ENCODE assay signal across 8 cellular contexts in the genomic region with DNA sequence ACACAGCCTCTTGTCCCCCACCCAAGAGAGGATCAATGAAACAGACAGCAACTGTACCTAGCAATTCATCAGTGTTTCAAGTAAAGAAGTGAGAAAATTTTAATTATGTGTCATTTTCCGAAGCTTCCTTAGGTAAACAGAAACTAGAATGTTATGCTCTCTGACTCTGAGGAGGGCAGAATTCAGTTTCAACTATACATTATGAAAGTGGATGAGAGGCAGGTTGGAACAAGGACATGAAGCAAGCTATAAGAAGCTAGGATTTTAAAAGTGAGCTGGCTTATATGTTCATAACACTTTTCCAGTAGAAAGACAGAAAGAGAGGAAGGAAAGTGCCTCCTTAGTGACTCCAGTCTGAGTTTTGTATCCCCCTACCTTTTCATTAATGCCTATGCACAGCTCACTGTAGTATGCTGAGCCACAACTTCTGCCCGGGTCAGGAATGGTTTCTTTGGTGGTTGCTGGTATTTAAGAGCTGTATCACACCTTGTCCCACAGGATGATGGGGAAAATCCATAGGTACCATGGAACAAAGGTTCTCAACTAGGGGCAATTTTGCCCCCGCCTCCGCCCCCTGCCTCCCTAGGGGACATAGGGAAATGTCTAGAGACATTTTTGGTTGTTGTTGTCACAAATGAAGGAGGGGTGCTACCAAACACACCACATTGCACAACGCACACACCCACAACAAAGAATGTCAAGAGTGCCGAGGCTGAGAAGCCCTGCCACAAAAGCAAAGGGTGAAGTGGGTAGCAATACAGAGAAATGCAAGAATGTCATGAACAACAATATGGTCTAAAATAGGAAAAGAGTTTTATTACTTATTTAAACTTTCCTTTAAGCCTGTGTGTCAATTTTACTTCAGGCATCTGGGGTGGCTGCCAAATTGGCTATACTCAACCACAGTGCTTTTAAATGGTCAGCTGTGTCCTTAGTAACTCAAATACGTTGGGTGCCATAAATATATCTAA.
A peak's percentile ranks its signal among the peaks of the same experiment; 100 is the strongest.
DNase-seq lines count a peak whose midpoint lies in the region; ATAC-seq and TF ChIP-seq lines count a peak whose summit lies in the region.

No MANE protein-coding gene starts in this region.

- TF ChIP-seq POLR2A in breast epithelium (IDR thresholded peaks at IDR 0.05) = no peak

- no peak for TF ChIP-seq CTCF in breast epithelium (IDR thresholded peaks at IDR 0.05)
- TF ChIP-seq CTCF in thoracic aorta (IDR thresholded peaks at IDR 0.05) = no peak

- H3K4me1 Mint-ChIP-seq in activated CD4-positive, alpha-beta T cell treated with anti-CD3 and anti-CD28 coated beads, Interleukin-2, amount 10 ng/mL, durations not matched to agents 24 days and 14 days = peaks cover 23% of the 10 kb centered on the region

- H3K9me3 ChIP-seq in breast epithelium (no peaks in the 10 kb centered on the region), thoracic aorta (no peaks in the 10 kb centered on the region)

- H3K4me3 ChIP-seq in breast epithelium (no peak overlapping the region), thoracic aorta (no peak overlapping the region)

- ATAC-seq in HG03097 (IDR thresholded peaks at IDR 0.05; ENCODE audit: low FRiP score, unreplicated experiment) = peak; percentile 71
- ATAC-seq in thoracic aorta (ENCODE audit: insufficient number of reproducible peaks, low FRiP score, low read depth) = no peak

- peaks cover 8% of the 10 kb centered on the region for H3K36me3 Mint-ChIP-seq in activated CD4-positive, alpha-beta T cell treated with anti-CD3 and anti-CD28 coated beads, Interleukin-2, amount 10 ng/mL, durations not matched to agents 24 days and 14 days (ENCODE audit: low read depth)

- H3K9me3 Mint-ChIP-seq in activated CD4-positive, alpha-beta T cell treated with anti-CD3 and anti-CD28 coated beads, Interleukin-2, amount 10 ng/mL, durations not matched to agents 24 days and 14 days = peaks cover 4% of the 10 kb centered on the region

- H3K4me1 ChIP-seq in breast epithelium (peaks cover 0 to 5% of the 10 kb centered on the region in 2 donors), thoracic aorta (ENCODE audit: control insufficient read depth in 1 of 2, low read depth in 2 of 2) (peaks cover 26 to 41% of the 10 kb centered on the region in 2 donors)

- H3K27me3 ChIP-seq in breast epithelium (no peaks in the 10 kb centered on the region), thoracic aorta (replicated peaks; ENCODE audit: insufficient read depth) (no peaks in the 10 kb centered on the region)

- DNase-seq in activated CD4-positive, alpha-beta T cell treated with anti-CD3 and anti-CD28 coated beads, Interleukin-2, amount 10 ng/mL, durations not matched to agents 24 days and 14 days = peak; percentile 54
- no peak for DNase-seq in activated CD4-positive, alpha-beta T cell treated with anti-CD3 and anti-CD28 coated beads, Interleukin-2, amount 50 U/mL, for 1 hour
- no peak for DNase-seq in breast epithelium (ENCODE audit: low spot score in 2 of 2)
- no peak for DNase-seq in thoracic aorta (ENCODE audit: low spot score)
- DNase-seq in DMS 273 treated with DMSO at 0.1 percent for 48 hours (lab: John Stamatoyannopoulos, UW) = no peak
- DNase-seq in NCI-H446 treated with DMSO at 0.1 percent for 48 hours (lab: John Stamatoyannopoulos, UW) = no peak
- DNase-seq in NCI-H2196 (lab: John Stamatoyannopoulos, UW; ENCODE audit: unreplicated experiment) = no peak

- peak overlapping the region; percentile 19 for H3K4me3 Mint-ChIP-seq in activated CD4-positive, alpha-beta T cell treated with anti-CD3 and anti-CD28 coated beads, Interleukin-2, amount 10 ng/mL, durations not matched to agents 24 days and 14 days

- no peaks in the 10 kb centered on the region for H3K27me3 Mint-ChIP-seq in activated CD4-positive, alpha-beta T cell treated with anti-CD3 and anti-CD28 coated beads, Interleukin-2, amount 10 ng/mL, durations not matched to agents 24 days and 14 days

- peak overlapping the region; percentile 21 for H3K27ac Mint-ChIP-seq in activated CD4-positive, alpha-beta T cell treated with anti-CD3 and anti-CD28 coated beads, Interleukin-2, amount 10 ng/mL, durations not matched to agents 24 days and 14 days

- H3K36me3 ChIP-seq in breast epithelium (no peaks in the 10 kb centered on the region), thoracic aorta (no peaks in the 10 kb centered on the region)

- H3K27ac ChIP-seq in breast epithelium (peak overlapping the region; percentile 48 to 55), thoracic aorta (peak overlapping the region; percentile 34 to 47)

- intact Hi-C loops in activated CD4-positive, alpha-beta T cell treated with anti-CD3 and anti-CD28 coated beads, Interleukin-2, amount 10 ng/mL, durations not matched to agents 24 days and 14 days (cut with micrococcal nuclease) = loop anchor here (1.0 to 2.0 kb wide), 2 partner anchors 39 to 93 kb away; no protein-coding TSS in a partner anchor
- intact Hi-C loops in breast epithelium (cut with DNase I; ENCODE audit: low total_unique reads) = no loop called here
